In the genomic region with DNA sequence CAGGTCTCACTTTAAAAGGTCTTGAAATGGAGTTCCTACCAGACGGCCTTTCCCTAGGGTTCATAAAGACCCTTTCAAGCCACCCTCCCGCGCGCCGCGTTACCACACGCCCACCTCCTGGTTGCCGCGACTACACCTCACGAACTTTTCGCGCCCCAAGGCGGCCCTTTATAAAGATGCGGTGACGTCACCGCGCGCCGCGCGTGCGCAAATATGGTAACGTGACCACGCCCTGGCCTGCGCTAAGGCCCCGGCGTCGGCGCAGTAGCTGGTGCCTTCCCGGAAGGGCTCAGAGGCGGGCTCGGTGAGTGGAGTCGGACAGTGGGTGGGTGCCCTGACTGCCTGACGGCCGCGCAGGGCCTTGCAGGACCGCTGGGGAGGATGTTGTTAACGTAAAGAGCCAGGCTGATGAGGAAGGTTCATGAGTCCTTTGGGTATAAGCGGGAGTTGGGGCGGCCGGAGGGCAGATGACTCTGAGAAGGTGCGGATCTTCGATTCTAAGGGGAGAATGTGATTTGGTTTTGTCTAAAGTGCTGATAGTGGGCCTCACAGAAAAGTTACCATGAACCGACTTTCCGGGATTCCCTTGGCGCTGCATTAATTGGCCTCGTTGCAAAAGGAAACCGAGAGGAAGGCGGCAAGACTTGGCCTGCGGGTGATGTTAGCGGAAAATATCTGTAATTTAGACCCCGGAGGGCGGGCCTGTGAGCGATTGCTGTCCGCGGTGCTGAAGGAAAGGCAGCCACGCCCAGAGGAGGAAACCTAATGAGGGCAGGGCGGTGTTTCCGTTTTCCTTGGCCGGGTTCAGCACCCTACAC, we compare ENCODE assay signal across 8 cellular contexts. TPM values are rescaled to one million over a fixed set of nuclear protein-coding genes. Genes with fewer than 3 reads are reported as not detected.
A peak's percentile ranks its signal among the peaks of the same experiment; 100 is the strongest.
DNase-seq lines count a peak whose midpoint lies in the region; ATAC-seq and TF ChIP-seq lines count a peak whose summit lies in the region.

No MANE protein-coding gene starts in this region.

- TF ChIP-seq POLR2A in GM19193 (IDR thresholded peaks at IDR 0.05; ENCODE audit: extremely low read depth, insufficient read depth, insufficient read length) = peak; percentile 64

- H3K4me1 ChIP-seq in PC-9 (replicated peaks; ENCODE audit: insufficient read depth) = 0 out of 2 replicates have a peak, but pooled peaks cover 5% of the 10 kb centered on the region

- no peaks in the 10 kb centered on the region for H3F3A ChIP-seq in PC-9 (ENCODE audit: insufficient read depth, low read depth)

- H3K4me3 Mint-ChIP-seq in nephron = peak overlapping the region; percentile 97 to 99 (median 99)

- H3K4me1 Mint-ChIP-seq in nephron = peaks cover 4% of the 10 kb centered on the region

- H3K27me3 Mint-ChIP-seq in nephron (ENCODE audit: low read depth) = no peaks in the 10 kb centered on the region

- H3K36me3 Mint-ChIP-seq in nephron (ENCODE audit: low read depth) = peaks cover 4% of the 10 kb centered on the region

- peak overlapping the region; percentile 88 for H3K4me2 ChIP-seq in PC-9

- BruUV-seq in PC-9 (replicated peaks; lab: Mats Ljungman, UMichigan) = TSS peak; percentile 57

- H3K27ac Mint-ChIP-seq in nephron = peak overlapping the region; percentile 38 to 82 (median 74)

- H3K9me3 ChIP-seq in AG04450 (ENCODE audit: control insufficient read depth, insufficient read depth, low read length) (peaks cover 5% of the 10 kb centered on the region; the same call in 1 of the 2 replicates), PC-9 (ENCODE audit: insufficient read depth, low read depth) (no peaks in the 10 kb centered on the region)

- intact Hi-C loops in PC-9 (cut with micrococcal nuclease; ENCODE audit: unreplicated experiment) = loop anchor here (2.0 to 10.0 kb wide), 2 partner anchors 1068 to 1596 kb away; a partner anchor contains a TSS

- CTCF ChIA-PET in AG04450 (lab: Charles Lee) = interaction anchor here (0.6 to 3.7 kb wide), 4 partner anchors 12 to 118 kb away, joined by 5 to 13 read pairs (median 6); no protein-coding TSS in a partner anchor
- CTCF ChIA-PET in PC-9 (lab: Charles Lee) = interaction anchor here (0.8 kb wide), 1 partner anchor 1741 kb away, joined by 12 read pairs; no protein-coding TSS in a partner anchor

- H3K27me3 ChIP-seq in AG04450 (ENCODE audit: control insufficient read depth, insufficient read depth, low read length) (no peaks in the 10 kb centered on the region), PC-9 (ENCODE audit: insufficient read depth, low read depth) (no peaks in the 10 kb centered on the region)

- H4K20me1 ChIP-seq in PC-9 (ENCODE audit: insufficient read depth) = no peaks in the 10 kb centered on the region

- H3K79me2 ChIP-seq in PC-9 (ENCODE audit: low read depth) = no peaks in the 10 kb centered on the region

- H3K4me3 ChIP-seq in AG04450 (ENCODE audit: low read depth, low read length) (peak overlapping the region; percentile 84), PC-9 (peak overlapping the region; percentile 90), fibroblast of villous mesenchyme (ENCODE audit: low read depth, low read length) (peak overlapping the region; percentile 73)

- DNase-seq in AG04450 (ENCODE audit: low read depth, low spot score) (peak; percentile 55), PC-9 (peak; percentile 61 to 72), activated gamma-delta T cell treated with Interleukin-2 at 50 U/mL for 16 hours (peak; percentile 12), fibroblast of villous mesenchyme (ENCODE audit: low read depth) (peak; percentile 84)
- DNase-seq in stimulated activated naive CD4-positive, alpha-beta T cell treated with Interleukin-2 at 50 U/mL for 16 hours (lab: John Stamatoyannopoulos, UW) = peak; percentile 61

- peak overlapping the region; percentile 54 for H3K27ac ChIP-seq in AG04450 (ENCODE audit: low read depth, low read length)
- H3K27ac ChIP-seq in PC-9 = no peak overlapping the region

- H3K9me2 ChIP-seq in PC-9 (ENCODE audit: insufficient read depth) = no peaks in the 10 kb centered on the region

- ATAC-seq in HG03457 (IDR thresholded peaks at IDR 0.05; ENCODE audit: unreplicated experiment) = peak; percentile 91

- H3K36me3 ChIP-seq in PC-9 (ENCODE audit: low read depth) = no peaks in the 10 kb centered on the region

- POLR2A ChIA-PET in AG04450 (lab: Yijun Ruan, JAX) (no interaction called here), PC-9 (lab: Charles Lee; ENCODE audit: unreplicated experiment) (interaction anchor here (0.9 kb wide), 1 partner anchor 284 kb away, joined by 5 read pairs; no protein-coding TSS in a partner anchor)

- peaks cover 2% of the 10 kb centered on the region for H3K9me3 Mint-ChIP-seq in nephron

- peak overlapping the region; percentile 96 for H2AFZ ChIP-seq in PC-9

- no peak for TF ChIP-seq CTCF in AG04450 (IDR thresholded peaks at IDR 0.05; ENCODE audit: low read depth, low read length)
- no peak for TF ChIP-seq CTCF in PC-9 (conservative IDR thresholded peaks at IDR 0.05)
- TF ChIP-seq CTCF in fibroblast of villous mesenchyme (IDR thresholded peaks at IDR 0.05; ENCODE audit: insufficient read depth, low read depth, low read length) = no peak
- no peak for TF ChIP-seq CTCF in nephron (IDR thresholded peaks at IDR 0.05; ENCODE audit: unreplicated experiment in 3 of 3)

RNA-seq across cellular contexts. Expression of a gene that starts 54.4 kb away (rescaled TPM):
- polyA plus RNA-seq in AG04450 (2011; rRNA removed) = not detected in 2 replicates
- polyA minus RNA-seq in AG04450 (2011; rRNA and poly(A)+ RNA removed) = not detected in 2 replicates
- total RNA-seq in PC-9 (2021) (not detected in 2 replicates), fibroblast of villous mesenchyme (not detected in 2 replicates)

Comparison
In these comparisons a context has a peak if more than half of its experiments do, and no peak if none do; other contexts are left out.
1. DNase-seq: peak in every context shown above with its lines; median percentile 84 in fibroblast of villous mesenchyme; 66 in PC-9; 61 in stimulated activated naive CD4-positive, alpha-beta T cell treated with Interleukin-2 at 50 U/mL for 16 hours; 55 in AG04450; 12 in activated gamma-delta T cell treated with Interleukin-2 at 50 U/mL for 16 hours.